In the genomic region with DNA sequence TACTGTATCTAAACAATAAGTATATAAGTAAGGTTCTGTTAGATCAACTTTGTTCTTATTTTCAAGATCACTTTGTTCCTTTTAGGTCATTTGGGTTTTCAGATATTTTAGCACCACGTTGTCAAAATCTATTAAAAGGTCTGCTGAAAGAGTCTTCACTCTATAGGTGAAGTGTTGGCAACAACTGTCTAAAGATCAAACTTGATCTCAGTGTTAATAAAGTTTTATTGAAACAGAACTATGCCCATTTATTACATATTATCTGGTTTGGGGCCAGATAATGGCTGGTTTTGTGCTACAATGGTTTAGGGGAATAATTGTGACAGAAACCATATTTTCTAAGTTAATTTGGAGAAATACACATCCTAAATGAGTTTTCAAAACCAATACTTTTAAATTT, we compare ENCODE assay signal across 7 cellular contexts.
"Had no signal": no experiment of that assay in that cellular context is flagged by ENCODE, and none has a peak within 500 bp of the region (broad histone marks: within the 10 kb centered on the region; RNA-seq: fewer than 3 reads in every experiment).

No MANE protein-coding gene starts in this region.

- H3K27ac Mint-ChIP-seq: IgD-negative memory B cell had no signal

- DNase-seq: IMR-90, KBM-7, KG1 had no signal

- H3K4me1 Mint-ChIP-seq: IgD-negative memory B cell had no signal

- FAIRE-seq: HepG2, HTR-8/SVneo had no signal

- H3K27me3 Mint-ChIP-seq: IgD-negative memory B cell had no signal

- H3K36me3 Mint-ChIP-seq: IgD-negative memory B cell had no signal

- H3K27ac ChIP-seq: HL-60 had no signal

- H3K4me3 Mint-ChIP-seq: IgD-negative memory B cell had no signal

- ATAC-seq: HepG2 had no signal
